Comparison of ENCODE assay signal across 1 cellular context in the genomic region with DNA sequence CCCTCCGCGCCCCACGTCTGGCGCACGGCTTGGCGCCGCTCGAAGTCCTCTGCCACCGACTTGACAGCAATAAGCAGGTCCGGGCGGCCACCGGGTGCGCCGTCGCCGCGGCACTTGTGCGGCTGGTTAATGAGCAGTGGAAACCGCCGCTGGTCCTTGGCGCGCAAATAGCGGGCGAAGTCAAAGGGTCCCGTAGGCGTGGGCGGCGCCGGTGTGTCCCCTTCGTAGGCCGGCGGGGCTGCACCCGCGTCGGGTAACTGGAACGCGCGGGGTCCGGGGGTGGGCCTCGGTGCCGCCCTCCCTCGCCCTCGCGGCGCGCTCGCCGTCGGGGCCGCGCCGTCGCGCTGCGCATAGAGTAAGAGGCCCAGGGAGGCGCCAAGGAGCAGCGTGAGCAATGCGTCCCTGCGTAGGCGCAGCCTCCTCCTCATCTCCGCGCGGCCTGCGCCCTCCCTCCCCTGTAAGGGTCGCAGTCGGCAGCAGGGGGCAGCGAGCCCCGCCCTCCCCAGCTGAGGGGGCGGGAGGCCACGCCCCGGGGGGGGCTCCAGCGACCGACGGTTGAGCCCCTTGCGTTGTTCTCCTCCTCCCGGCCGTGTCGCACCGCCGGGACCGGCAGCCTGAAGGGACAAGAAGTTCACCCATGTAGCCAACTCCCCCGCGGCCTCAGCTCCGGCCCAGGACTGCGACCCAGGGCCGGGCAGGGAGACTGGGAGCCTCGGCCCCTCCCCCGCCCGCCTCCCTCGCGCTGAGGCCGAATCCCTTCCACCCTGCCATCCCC.
A peak's percentile ranks its signal among the peaks of the same experiment; 100 is the strongest.
TF ChIP-seq lines count a peak whose summit lies in the region.

No MANE protein-coding gene starts in this region.

TF ChIP-seq in WTC11, 78 proteins besides CTCF, POLR2A, EP300 and RAD21 (continued from another document):
- TF ChIP-seq, protein P1, sequence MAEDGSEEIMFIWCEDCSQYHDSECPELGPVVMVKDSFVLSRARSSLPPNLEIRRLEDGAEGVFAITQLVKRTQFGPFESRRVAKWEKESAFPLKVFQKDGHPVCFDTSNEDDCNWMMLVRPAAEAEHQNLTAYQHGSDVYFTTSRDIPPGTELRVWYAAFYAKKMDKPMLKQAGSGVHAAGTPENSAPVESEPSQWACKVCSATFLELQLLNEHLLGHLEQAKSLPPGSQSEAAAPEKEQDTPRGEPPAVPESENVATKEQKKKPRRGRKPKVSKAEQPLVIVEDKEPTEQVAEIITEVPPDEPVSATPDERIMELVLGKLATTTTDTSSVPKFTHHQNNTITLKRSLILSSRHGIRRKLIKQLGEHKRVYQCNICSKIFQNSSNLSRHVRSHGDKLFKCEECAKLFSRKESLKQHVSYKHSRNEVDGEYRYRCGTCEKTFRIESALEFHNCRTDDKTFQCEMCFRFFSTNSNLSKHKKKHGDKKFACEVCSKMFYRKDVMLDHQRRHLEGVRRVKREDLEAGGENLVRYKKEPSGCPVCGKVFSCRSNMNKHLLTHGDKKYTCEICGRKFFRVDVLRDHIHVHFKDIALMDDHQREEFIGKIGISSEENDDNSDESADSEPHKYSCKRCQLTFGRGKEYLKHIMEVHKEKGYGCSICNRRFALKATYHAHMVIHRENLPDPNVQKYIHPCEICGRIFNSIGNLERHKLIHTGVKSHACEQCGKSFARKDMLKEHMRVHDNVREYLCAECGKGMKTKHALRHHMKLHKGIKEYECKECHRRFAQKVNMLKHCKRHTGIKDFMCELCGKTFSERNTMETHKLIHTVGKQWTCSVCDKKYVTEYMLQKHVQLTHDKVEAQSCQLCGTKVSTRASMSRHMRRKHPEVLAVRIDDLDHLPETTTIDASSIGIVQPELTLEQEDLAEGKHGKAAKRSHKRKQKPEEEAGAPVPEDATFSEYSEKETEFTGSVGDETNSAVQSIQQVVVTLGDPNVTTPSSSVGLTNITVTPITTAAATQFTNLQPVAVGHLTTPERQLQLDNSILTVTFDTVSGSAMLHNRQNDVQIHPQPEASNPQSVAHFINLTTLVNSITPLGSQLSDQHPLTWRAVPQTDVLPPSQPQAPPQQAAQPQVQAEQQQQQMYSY (CRISPR knock-in tag; IDR thresholded peaks at IDR 0.05), result peak; percentile 38; the same call in 1 of the 2 replicates
- TF ChIP-seq, protein P2, sequence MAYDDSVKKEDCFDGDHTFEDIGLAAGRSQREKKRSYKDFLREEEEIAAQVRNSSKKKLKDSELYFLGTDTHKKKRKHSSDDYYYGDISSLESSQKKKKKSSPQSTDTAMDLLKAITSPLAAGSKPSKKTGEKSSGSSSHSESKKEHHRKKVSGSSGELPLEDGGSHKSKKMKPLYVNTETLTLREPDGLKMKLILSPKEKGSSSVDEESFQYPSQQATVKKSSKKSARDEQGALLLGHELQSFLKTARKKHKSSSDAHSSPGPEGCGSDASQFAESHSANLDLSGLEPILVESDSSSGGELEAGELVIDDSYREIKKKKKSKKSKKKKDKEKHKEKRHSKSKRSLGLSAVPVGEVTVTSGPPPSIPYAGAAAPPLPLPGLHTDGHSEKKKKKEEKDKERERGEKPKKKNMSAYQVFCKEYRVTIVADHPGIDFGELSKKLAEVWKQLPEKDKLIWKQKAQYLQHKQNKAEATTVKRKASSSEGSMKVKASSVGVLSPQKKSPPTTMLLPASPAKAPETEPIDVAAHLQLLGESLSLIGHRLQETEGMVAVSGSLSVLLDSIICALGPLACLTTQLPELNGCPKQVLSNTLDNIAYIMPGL (CRISPR knock-in tag; IDR thresholded peaks at IDR 0.05), result peak; percentile 90
- TF ChIP-seq, protein P3, sequence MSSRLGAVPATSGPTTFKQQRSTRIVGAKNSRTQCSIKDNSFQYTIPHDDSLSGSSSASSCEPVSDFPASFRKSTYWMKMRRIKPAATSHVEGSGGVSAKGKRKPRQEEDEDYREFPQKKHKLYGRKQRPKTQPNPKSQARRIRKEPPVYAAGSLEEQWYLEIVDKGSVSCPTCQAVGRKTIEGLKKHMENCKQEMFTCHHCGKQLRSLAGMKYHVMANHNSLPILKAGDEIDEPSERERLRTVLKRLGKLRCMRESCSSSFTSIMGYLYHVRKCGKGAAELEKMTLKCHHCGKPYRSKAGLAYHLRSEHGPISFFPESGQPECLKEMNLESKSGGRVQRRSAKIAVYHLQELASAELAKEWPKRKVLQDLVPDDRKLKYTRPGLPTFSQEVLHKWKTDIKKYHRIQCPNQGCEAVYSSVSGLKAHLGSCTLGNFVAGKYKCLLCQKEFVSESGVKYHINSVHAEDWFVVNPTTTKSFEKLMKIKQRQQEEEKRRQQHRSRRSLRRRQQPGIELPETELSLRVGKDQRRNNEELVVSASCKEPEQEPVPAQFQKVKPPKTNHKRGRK (CRISPR knock-in tag; IDR thresholded peaks at IDR 0.05; ENCODE audit: borderline replicate concordance), result no peak
- TF ChIP-seq, protein P4, sequence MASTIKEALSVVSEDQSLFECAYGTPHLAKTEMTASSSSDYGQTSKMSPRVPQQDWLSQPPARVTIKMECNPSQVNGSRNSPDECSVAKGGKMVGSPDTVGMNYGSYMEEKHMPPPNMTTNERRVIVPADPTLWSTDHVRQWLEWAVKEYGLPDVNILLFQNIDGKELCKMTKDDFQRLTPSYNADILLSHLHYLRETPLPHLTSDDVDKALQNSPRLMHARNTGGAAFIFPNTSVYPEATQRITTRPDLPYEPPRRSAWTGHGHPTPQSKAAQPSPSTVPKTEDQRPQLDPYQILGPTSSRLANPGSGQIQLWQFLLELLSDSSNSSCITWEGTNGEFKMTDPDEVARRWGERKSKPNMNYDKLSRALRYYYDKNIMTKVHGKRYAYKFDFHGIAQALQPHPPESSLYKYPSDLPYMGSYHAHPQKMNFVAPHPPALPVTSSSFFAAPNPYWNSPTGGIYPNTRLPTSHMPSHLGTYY (CRISPR knock-in tag; IDR thresholded peaks at IDR 0.05), result 0 out of 2 replicates have a peak, but pooled peaks have one; percentile 3
- TF ChIP-seq GRHL2 (CRISPR knock-in tag; IDR thresholded peaks at IDR 0.05; ENCODE audit: insufficient replicate concordance, severe bottlenecking), result no peak
- TF ChIP-seq TP53 (CRISPR knock-in tag; IDR thresholded peaks at IDR 0.05), result peak; percentile 79; the same call in 1 of the 2 replicates
- TF ChIP-seq NR1H2 (CRISPR knock-in tag; IDR thresholded peaks at IDR 0.05), result no peak
- TF ChIP-seq, protein P5, sequence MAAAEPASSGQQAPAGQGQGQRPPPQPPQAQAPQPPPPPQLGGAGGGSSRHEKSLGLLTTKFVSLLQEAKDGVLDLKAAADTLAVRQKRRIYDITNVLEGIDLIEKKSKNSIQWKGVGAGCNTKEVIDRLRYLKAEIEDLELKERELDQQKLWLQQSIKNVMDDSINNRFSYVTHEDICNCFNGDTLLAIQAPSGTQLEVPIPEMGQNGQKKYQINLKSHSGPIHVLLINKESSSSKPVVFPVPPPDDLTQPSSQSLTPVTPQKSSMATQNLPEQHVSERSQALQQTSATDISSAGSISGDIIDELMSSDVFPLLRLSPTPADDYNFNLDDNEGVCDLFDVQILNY (CRISPR knock-in tag; IDR thresholded peaks at IDR 0.05), result peak; percentile 86; the same call in 1 of the 2 replicates
- TF ChIP-seq, protein P6, sequence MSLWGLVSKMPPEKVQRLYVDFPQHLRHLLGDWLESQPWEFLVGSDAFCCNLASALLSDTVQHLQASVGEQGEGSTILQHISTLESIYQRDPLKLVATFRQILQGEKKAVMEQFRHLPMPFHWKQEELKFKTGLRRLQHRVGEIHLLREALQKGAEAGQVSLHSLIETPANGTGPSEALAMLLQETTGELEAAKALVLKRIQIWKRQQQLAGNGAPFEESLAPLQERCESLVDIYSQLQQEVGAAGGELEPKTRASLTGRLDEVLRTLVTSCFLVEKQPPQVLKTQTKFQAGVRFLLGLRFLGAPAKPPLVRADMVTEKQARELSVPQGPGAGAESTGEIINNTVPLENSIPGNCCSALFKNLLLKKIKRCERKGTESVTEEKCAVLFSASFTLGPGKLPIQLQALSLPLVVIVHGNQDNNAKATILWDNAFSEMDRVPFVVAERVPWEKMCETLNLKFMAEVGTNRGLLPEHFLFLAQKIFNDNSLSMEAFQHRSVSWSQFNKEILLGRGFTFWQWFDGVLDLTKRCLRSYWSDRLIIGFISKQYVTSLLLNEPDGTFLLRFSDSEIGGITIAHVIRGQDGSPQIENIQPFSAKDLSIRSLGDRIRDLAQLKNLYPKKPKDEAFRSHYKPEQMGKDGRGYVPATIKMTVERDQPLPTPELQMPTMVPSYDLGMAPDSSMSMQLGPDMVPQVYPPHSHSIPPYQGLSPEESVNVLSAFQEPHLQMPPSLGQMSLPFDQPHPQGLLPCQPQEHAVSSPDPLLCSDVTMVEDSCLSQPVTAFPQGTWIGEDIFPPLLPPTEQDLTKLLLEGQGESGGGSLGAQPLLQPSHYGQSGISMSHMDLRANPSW (CRISPR knock-in tag; conservative IDR thresholded peaks at IDR 0.05; ENCODE audit: low read depth), result no peak
- TF ChIP-seq, protein P7, sequence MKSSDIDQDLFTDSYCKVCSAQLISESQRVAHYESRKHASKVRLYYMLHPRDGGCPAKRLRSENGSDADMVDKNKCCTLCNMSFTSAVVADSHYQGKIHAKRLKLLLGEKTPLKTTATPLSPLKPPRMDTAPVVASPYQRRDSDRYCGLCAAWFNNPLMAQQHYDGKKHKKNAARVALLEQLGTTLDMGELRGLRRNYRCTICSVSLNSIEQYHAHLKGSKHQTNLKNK (CRISPR knock-in tag; IDR thresholded peaks at IDR 0.05), result no peak
- peak; percentile 29; the same call in 1 of the 2 replicates for TF ChIP-seq CREB1 (CRISPR knock-in tag; IDR thresholded peaks at IDR 0.05)
- TF ChIP-seq, protein P8, sequence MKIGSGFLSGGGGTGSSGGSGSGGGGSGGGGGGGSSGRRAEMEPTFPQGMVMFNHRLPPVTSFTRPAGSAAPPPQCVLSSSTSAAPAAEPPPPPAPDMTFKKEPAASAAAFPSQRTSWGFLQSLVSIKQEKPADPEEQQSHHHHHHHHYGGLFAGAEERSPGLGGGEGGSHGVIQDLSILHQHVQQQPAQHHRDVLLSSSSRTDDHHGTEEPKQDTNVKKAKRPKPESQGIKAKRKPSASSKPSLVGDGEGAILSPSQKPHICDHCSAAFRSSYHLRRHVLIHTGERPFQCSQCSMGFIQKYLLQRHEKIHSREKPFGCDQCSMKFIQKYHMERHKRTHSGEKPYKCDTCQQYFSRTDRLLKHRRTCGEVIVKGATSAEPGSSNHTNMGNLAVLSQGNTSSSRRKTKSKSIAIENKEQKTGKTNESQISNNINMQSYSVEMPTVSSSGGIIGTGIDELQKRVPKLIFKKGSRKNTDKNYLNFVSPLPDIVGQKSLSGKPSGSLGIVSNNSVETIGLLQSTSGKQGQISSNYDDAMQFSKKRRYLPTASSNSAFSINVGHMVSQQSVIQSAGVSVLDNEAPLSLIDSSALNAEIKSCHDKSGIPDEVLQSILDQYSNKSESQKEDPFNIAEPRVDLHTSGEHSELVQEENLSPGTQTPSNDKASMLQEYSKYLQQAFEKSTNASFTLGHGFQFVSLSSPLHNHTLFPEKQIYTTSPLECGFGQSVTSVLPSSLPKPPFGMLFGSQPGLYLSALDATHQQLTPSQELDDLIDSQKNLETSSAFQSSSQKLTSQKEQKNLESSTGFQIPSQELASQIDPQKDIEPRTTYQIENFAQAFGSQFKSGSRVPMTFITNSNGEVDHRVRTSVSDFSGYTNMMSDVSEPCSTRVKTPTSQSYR (CRISPR knock-in tag; IDR thresholded peaks at IDR 0.05), result peak; percentile 30; the same call in 1 of the 2 replicates
- 0 out of 2 replicates have a peak, but pooled peaks have one; percentile 26 for TF ChIP-seq ZNF219 (CRISPR knock-in tag; IDR thresholded peaks at IDR 0.05; ENCODE audit: borderline replicate concordance)
- peak; percentile 36; the same call in 1 of the 2 replicates for TF ChIP-seq ZNF317 (CRISPR knock-in tag; IDR thresholded peaks at IDR 0.05; ENCODE audit: borderline replicate concordance, low read depth)
- peak; percentile 12; the same call in 1 of the 2 replicates for TF ChIP-seq CREM (CRISPR knock-in tag; IDR thresholded peaks at IDR 0.05)
- TF ChIP-seq, protein P9, sequence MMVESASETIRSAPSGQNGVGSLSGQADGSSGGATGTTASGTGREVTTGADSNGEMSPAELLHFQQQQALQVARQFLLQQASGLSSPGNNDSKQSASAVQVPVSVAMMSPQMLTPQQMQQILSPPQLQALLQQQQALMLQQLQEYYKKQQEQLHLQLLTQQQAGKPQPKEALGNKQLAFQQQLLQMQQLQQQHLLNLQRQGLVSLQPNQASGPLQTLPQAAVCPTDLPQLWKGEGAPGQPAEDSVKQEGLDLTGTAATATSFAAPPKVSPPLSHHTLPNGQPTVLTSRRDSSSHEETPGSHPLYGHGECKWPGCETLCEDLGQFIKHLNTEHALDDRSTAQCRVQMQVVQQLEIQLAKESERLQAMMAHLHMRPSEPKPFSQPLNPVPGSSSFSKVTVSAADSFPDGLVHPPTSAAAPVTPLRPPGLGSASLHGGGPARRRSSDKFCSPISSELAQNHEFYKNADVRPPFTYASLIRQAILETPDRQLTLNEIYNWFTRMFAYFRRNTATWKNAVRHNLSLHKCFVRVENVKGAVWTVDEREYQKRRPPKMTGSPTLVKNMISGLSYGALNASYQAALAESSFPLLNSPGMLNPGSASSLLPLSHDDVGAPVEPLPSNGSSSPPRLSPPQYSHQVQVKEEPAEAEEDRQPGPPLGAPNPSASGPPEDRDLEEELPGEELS (CRISPR knock-in tag; IDR thresholded peaks at IDR 0.05), result peak; percentile 67; the same call in 1 of the 2 replicates
- 0 out of 2 replicates have a peak, but pooled peaks have one; percentile 55 for TF ChIP-seq ZNF263 (CRISPR knock-in tag; IDR thresholded peaks at IDR 0.05; ENCODE audit: low read depth)
